8 cellular contexts compared by ENCODE assay signal in genomic region chr4:139014391-139015268, GRCh38. TPM values are rescaled to one million over a fixed set of nuclear protein-coding genes. Genes with fewer than 3 reads are reported as not detected.
DNase-seq lines count a peak whose midpoint lies in the region; ATAC-seq and TF ChIP-seq lines count a peak whose summit lies in the region.

No MANE protein-coding gene starts in this region.

- H3K4me1 ChIP-seq in heart left ventricle (peaks cover 0 to 56% (median 13%) of the 10 kb centered on the region in 12 donors), psoas muscle (peaks cover 34% of the 10 kb centered on the region)

- TF ChIP-seq POLR2A in heart left ventricle (IDR thresholded peaks at IDR 0.05), result no peak

- H3K9me3 ChIP-seq in MG63 (no peaks in the 10 kb centered on the region), heart left ventricle (no peaks in the 10 kb centered on the region), psoas muscle (no peaks in the 10 kb centered on the region)

- TF ChIP-seq CTCF in heart left ventricle (IDR thresholded peaks at IDR 0.05), result no peak
- TF ChIP-seq CTCF in psoas muscle (IDR thresholded peaks at IDR 0.05), result no peak

- H3K36me3 ChIP-seq in MG63 (no peaks in the 10 kb centered on the region; the same call in 1 of the 2 replicates), heart left ventricle (no peaks in the 10 kb centered on the region), psoas muscle (ENCODE audit: insufficient read depth in 1 of 2, low read depth in 1 of 2) (no peaks in the 10 kb centered on the region)

- intact Hi-C loops in heart left ventricle (cut with DNase I) (loop anchor here in 2 of 10 donors (5.0 kb wide), 1 partner anchor 163 kb away; the partner anchor contains the start of gene ELF2 (in 2 of the 2)), psoas muscle (cut with DNase I) (no loop called here)

- peak overlapping the region; percentile 81 to 98 (median 92) for H3K27ac ChIP-seq in heart left ventricle
- H3K27ac ChIP-seq in psoas muscle, result peak overlapping the region; percentile 92

- H3K27me3 ChIP-seq in MG63 (no peaks in the 10 kb centered on the region), heart left ventricle (no peaks in the 10 kb centered on the region), psoas muscle (ENCODE audit: insufficient read depth in 3 of 3, low read length in 2 of 3) (peaks cover 0 to 1% (median 0%) of the 10 kb centered on the region in 3 donors)

- no peaks in the 10 kb centered on the region for H3K9me3 Mint-ChIP-seq in activated naive CD4-positive, alpha-beta T cell treated with anti-CD3 and anti-CD28 coated beads, Interleukin-2, amount 50 U/mL, for 72 hours

- peak overlapping the region; percentile 81 to 96 for H3K27ac Mint-ChIP-seq in activated naive CD4-positive, alpha-beta T cell treated with anti-CD3 and anti-CD28 coated beads, Interleukin-2, amount 50 U/mL, for 72 hours

- H3K4me3 ChIP-seq in MG63, result peak overlapping the region; percentile 68
- H3K4me3 ChIP-seq in heart left ventricle, result peak overlapping the region in 11 of 12 donors; percentile 57 to 92 (median 75)
- peak overlapping the region; percentile 77 for H3K4me3 ChIP-seq in psoas muscle

- ATAC-seq in GM21723 (IDR thresholded peaks at IDR 0.05; ENCODE audit: unreplicated experiment) (peak; percentile 5), heart left ventricle (peak; percentile 2 to 55 (median 37)), psoas muscle (peak; percentile 38 to 56 (median 47))
- ATAC-seq in activated naive CD4-positive, alpha-beta T cell treated with anti-CD3 and anti-CD28 coated beads, Interleukin-2, amount 50 U/mL, for 72 hours, result peak; percentile 15 to 24

- peaks cover 0 to 6% of the 10 kb centered on the region in 2 donors for H3K36me3 Mint-ChIP-seq in activated naive CD4-positive, alpha-beta T cell treated with anti-CD3 and anti-CD28 coated beads, Interleukin-2, amount 50 U/mL, for 72 hours

- 14 to 21% (median 17%) methylated on average over 9 of the region's 9 CpGs for WGBS in heart left ventricle, 4 donors
- WGBS in psoas muscle, 3 donors, result 7 to 16% (median 8%) methylated on average over 9 of the region's 9 CpGs

- peak; percentile 40 for DNase-seq in NCI-H748 (lab: John Stamatoyannopoulos, UW; ENCODE audit: unreplicated experiment)
- DNase-seq in NCI-H748 treated with DMSO at 0.1 percent for 48 hours (lab: John Stamatoyannopoulos, UW), result no peak
- peak; percentile 30 for DNase-seq in MG63
- DNase-seq in activated naive CD4-positive, alpha-beta T cell treated with anti-CD3 and anti-CD28 coated beads, Interleukin-2, amount 50 U/mL, for 72 hours (ENCODE audit: low spot score in 2 of 2), result peak in 1 of 2 donors; percentile 11
- DNase-seq in heart left ventricle, result peak in 2 of 5 donors; percentile 27 to 30
- DNase-seq in psoas muscle, result no peak
- no peak for DNase-seq in NCI-H2081 treated with DMSO at 0.1 percent for 48 hours (lab: John Stamatoyannopoulos, UW)

RNA-seq across cellular contexts. Expression of gene NOCT, which starts 1.0 kb away (rescaled TPM):
- total RNA-seq in MG63 (2014; rRNA removed; shearing (Covaris generic); ENCODE audit: low replicate concordance), result 3.8 and 11.9 TPM in 2 replicates
- 10 to 100 TPM in 1 of 2 donors, 1 to 10 TPM in 1; 7.3 to 17.9 TPM for total RNA-seq in activated naive CD4-positive, alpha-beta T cell treated with anti-CD3 and anti-CD28 coated beads, Interleukin-2, amount 50 U/mL, for 72 hours
- total RNA-seq in heart left ventricle (10 to 100 TPM in 3 of 9 donors, 1 to 10 TPM in 6; 6.1 to 16.8 (median 8.7) TPM), psoas muscle (10 to 100 TPM; 11.4 to 21.8 (median 15.0) TPM)
- polyA plus RNA-seq in heart left ventricle (1 to 10 TPM; 3.1 to 5.4 TPM), psoas muscle (1 to 10 TPM; 3.9 to 6.1 (median 4.6) TPM)

Comparison
In these comparisons a context has a peak if more than half of its experiments do, and no peak if none do; other contexts are left out.
1. DNase-seq: peak in NCI-H748 (single experiment) and MG63 (single experiment); none in NCI-H748 treated with DMSO at 0.1 percent for 48 hours (single experiment), psoas muscle (0 of 2) and NCI-H2081 treated with DMSO at 0.1 percent for 48 hours (single experiment).
2. Peak in every context shown above with its lines, with median percentiles within 50 percentile points of each other: ATAC-seq and H3K4me3 ChIP-seq.